In the genomic region with DNA sequence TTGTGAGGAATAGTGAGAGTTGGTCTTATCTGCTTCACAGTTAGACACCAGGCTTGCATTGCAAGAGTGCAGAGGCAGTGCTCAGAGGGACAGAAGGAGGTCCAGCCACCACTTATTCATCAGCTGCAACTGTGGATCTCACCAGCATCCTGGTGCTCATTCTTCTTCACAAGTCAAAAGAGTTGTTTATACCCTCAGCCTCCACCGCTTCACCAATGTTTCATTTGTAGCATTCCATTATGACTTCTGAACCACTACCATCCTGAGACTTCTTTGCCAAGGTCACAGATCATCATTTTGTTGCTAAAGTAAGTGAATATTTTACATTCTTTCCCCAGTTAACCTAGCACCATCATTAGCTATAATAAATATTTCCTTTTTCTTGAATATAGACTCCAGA, we compare ENCODE assay signal across 16 cellular contexts.
A peak's percentile ranks its signal among the peaks of the same experiment; 100 is the strongest.
DNase-seq lines count a peak whose midpoint lies in the region; ATAC-seq and TF ChIP-seq lines count a peak whose summit lies in the region.
"Had no signal": no experiment of that assay in that cellular context is flagged by ENCODE, and none has a peak within 500 bp of the region (broad histone marks: within the 10 kb centered on the region; RNA-seq: fewer than 3 reads in every experiment).

No MANE protein-coding gene starts in this region.

- H3K4me3 ChIP-seq in HEK293 (ENCODE audit: low read depth, low read length) (no peak overlapping the region), fibroblast of pulmonary artery (replicated peaks; ENCODE audit: low read depth, low read length) (no peak overlapping the region), Peyer's patch (no peak overlapping the region)
- H3K4me3 ChIP-seq: A549; BLaER1 treated with 17β-estradiol and CSF1 and Interleukin-3, amounts not matched to agents 10 nM and 100 nM had no signal

- POLR2A ChIA-PET in HEK293 (lab: Yijun Ruan, JAX) = no interaction called here

- no peaks in the 10 kb centered on the region for H3K27me3 ChIP-seq in Peyer's patch
- H3K27me3 ChIP-seq: BLaER1 treated with 17β-estradiol and CSF1 and Interleukin-3, amounts not matched to agents 10 nM and 100 nM had no signal

- ATAC-seq in GM21619 (IDR thresholded peaks at IDR 0.05; ENCODE audit: unreplicated experiment) = no peak
- ATAC-seq in HG02610 (IDR thresholded peaks at IDR 0.05; ENCODE audit: unreplicated experiment) = no peak
- ATAC-seq: A549; CD8-positive, alpha-beta T cell had no signal

- TF ChIP-seq CTCF in HEK293 (tag by site-specific recombination; IDR thresholded peaks at IDR 0.05) = no peak
- TF ChIP-seq CTCF in fibroblast of pulmonary artery (IDR thresholded peaks at IDR 0.05; ENCODE audit: low read length, missing control alignments) = no peak
- TF ChIP-seq CTCF in Peyer's patch (IDR thresholded peaks at IDR 0.05) = no peak

- TF ChIP-seq POLR2A in Peyer's patch (IDR thresholded peaks at IDR 0.05) = no peak

- H3K9me3 ChIP-seq in HEK293 (ENCODE audit: control insufficient read depth, insufficient read depth, low read depth, low read length) (no peaks in the 10 kb centered on the region), Peyer's patch (no peaks in the 10 kb centered on the region)
- H3K9me3 ChIP-seq: A549 had no signal

- peak; percentile 14 for DNase-seq in AG08396 (ENCODE audit: low spot score)
- DNase-seq in M059J (ENCODE audit: low read depth) = peak; percentile 22
- DNase-seq in fibroblast of pulmonary artery (ENCODE audit: low read depth) = peak; percentile 2
- no peak for DNase-seq in Peyer's patch
- no peak for DNase-seq in NCI-H2171 (lab: John Stamatoyannopoulos, UW)
- DNase-seq: Calu3; CD8-positive, alpha-beta T cell; DMS79 treated with DMSO at 0.1 percent for 48 hours; H9 had no signal

- no peaks in the 10 kb centered on the region for H3K4me1 ChIP-seq in HEK293 (ENCODE audit: control insufficient read depth, insufficient read depth, low read length)
- H3K4me1 ChIP-seq in Peyer's patch = no peaks in the 10 kb centered on the region
- H3K4me1 ChIP-seq: A549 had no signal

- H3K27ac ChIP-seq in HEK293 (ENCODE audit: extremely low read depth, low read depth, low read length) (no peak overlapping the region), Peyer's patch (no peak overlapping the region)
- H3K27ac ChIP-seq: 22Rv1; A549; BLaER1 treated with 17β-estradiol and CSF1 and Interleukin-3, amounts not matched to agents 10 nM and 100 nM; HL-60 had no signal

- no peaks in the 10 kb centered on the region for H3K36me3 ChIP-seq in HEK293 (ENCODE audit: control insufficient read depth in 2 of 2, insufficient read depth in 1 of 2, low read length in 2 of 2)
- H3K36me3 ChIP-seq in Peyer's patch = no peaks in the 10 kb centered on the region
- H3K36me3 ChIP-seq: BLaER1 treated with 17β-estradiol and CSF1 and Interleukin-3, amounts not matched to agents 10 nM and 100 nM had no signal

- CTCF ChIA-PET in HEK293 (lab: Yijun Ruan, JAX) = interaction anchor here (0.7 kb wide), 1 partner anchor 658 kb away, joined by 3 read pairs; no protein-coding TSS in a partner anchor

TF ChIP-seq in HEK293, 187 proteins besides CTCF, POLR2A, EP300 and RAD21:
- TF ChIP-seq MEIS1 (CRISPR knock-in tag; IDR thresholded peaks at IDR 0.05; ENCODE audit: borderline replicate concordance) (no peak), ZNF280C (tag by site-specific recombination; IDR thresholded peaks at IDR 0.05) (no peak), ZNF133 (tag by site-specific recombination; IDR thresholded peaks at IDR 0.05) (peak; percentile 36; the same call in 1 of the 2 replicates), ZNF548 (tag by site-specific recombination; IDR thresholded peaks at IDR 0.05) (no peak)

Comparison
In these comparisons a context has a peak if more than half of its experiments do, and no peak if none do; other contexts are left out.
1. DNase-seq: peak in AG08396 (single experiment), M059J (single experiment) and fibroblast of pulmonary artery (single experiment); none in Peyer's patch (0 of 3) and NCI-H2171 (single experiment).